In the genomic region with DNA sequence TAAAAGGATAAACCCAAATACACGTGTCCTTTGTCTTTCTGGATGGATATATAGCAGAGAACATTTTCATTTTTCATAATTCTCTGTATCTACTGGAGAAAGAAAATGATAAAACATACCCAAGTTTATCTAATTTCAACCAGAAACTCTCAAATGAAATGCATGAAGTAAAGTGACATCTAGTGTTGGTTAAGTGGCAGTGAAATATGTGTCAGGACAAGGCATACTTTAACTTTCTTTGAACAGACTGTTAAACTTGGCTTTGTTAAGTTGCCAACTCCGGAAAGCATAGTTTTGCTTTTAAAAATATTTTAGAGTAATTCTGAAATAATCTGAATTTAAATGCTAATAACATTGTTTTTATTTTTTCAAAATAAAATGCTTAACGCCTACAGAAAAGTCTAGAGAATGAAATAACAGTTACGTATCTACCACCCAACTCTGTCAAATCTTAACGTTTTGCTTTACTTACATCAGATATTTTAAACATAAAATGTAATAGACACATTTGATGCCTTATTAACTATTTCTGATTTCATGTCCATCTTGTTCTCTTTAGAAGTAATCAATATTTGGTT, we compare ENCODE assay signal across 9 cellular contexts. TPM values are rescaled to one million over a fixed set of nuclear protein-coding genes. Genes with fewer than 3 reads are reported as not detected.
DNase-seq lines count a peak whose midpoint lies in the region; ATAC-seq and TF ChIP-seq lines count a peak whose summit lies in the region.
"Had no signal": no experiment of that assay in that cellular context is flagged by ENCODE, and none has a peak within 500 bp of the region (broad histone marks: within the 10 kb centered on the region; RNA-seq: fewer than 3 reads in every experiment).

No MANE protein-coding gene starts in this region.

- no peak overlapping the region for H2AFZ ChIP-seq in SK-N-SH (ENCODE audit: low read depth)

- H3K4me3 ChIP-seq in SK-N-SH (ENCODE audit: low read depth in 2 of 2, low read length in 1 of 2) (peak overlapping the region in 1 of 2 experiments; percentile 18; a peak in 1 of 4 replicates), gastroesophageal sphincter (no peak overlapping the region)

- no peaks in the 10 kb centered on the region for H3F3A ChIP-seq in SK-N-SH (replicated peaks; ENCODE audit: insufficient read depth)

- H3K36me3 ChIP-seq in SK-N-SH (replicated peaks in 1 of 2; ENCODE audit: control insufficient read depth in 1 of 2, insufficient read depth in 2 of 2, low read length in 1 of 2) (no peaks in the 10 kb centered on the region), gastroesophageal sphincter (no peaks in the 10 kb centered on the region)

- H3K9ac ChIP-seq in SK-N-SH: no peak overlapping the region

- H3K4me1 ChIP-seq in SK-N-SH (ENCODE audit: control insufficient read depth in 1 of 2, insufficient read depth in 2 of 2, low read depth in 1 of 2, low read length in 1 of 2) (no peaks in the 10 kb centered on the region), gastroesophageal sphincter (peaks cover 0 to 12% (median 0%) of the 10 kb centered on the region in 3 donors)

- H3K27me3 ChIP-seq in SK-N-SH (ENCODE audit: insufficient read depth) (peaks cover 12% of the 10 kb centered on the region; the same call in 1 of the 2 replicates), gastroesophageal sphincter (no peaks in the 10 kb centered on the region)

- WGBS in SK-N-SH (ENCODE audit: low lambda C conversion rate): 32% methylated on average over 5 of the region's 5 CpGs
- WGBS in gastroesophageal sphincter (ENCODE audit: low coverage in 1 of 2), 2 donors: 37 to 44% methylated on average over 5 of the region's 5 CpGs

- no peaks in the 10 kb centered on the region for H3K9me3 ChIP-seq in SK-N-SH
- H3K9me3 ChIP-seq in gastroesophageal sphincter: no peaks in the 10 kb centered on the region

- H4K20me1 ChIP-seq in SK-N-SH (ENCODE audit: insufficient read depth): no peaks in the 10 kb centered on the region

- ATAC-seq in gastroesophageal sphincter (peak; percentile 46), GM19467 (IDR thresholded peaks at IDR 0.05; ENCODE audit: unreplicated experiment) (no peak), HG02588 (IDR thresholded peaks at IDR 0.05; ENCODE audit: unreplicated experiment) (no peak)

- TF ChIP-seq POLR2A in gastroesophageal sphincter (IDR thresholded peaks at IDR 0.05): no peak

- POLR2A ChIA-PET in SK-N-SH (lab: Yijun Ruan, JAX): no interaction called here

- H3K9me2 ChIP-seq in SK-N-SH: no peaks in the 10 kb centered on the region

- peak; percentile 33 for DNase-seq in D341Med (ENCODE audit: low spot score)
- DNase-seq in SK-N-SH: peak; percentile 40
- DNase-seq in superior temporal gyrus (ENCODE audit: extremely low spot score): peak; percentile 79
- no peak for DNase-seq in activated CD4-positive, alpha-beta T cell treated with anti-CD3 and anti-CD28 coated beads, Interleukin-2, amount 50 U/mL, for 48 hours

- H3K79me2 ChIP-seq in SK-N-SH (ENCODE audit: insufficient read depth): no peaks in the 10 kb centered on the region

- H3K27ac ChIP-seq in SK-N-SH (ENCODE audit: low read depth in 2 of 2, low read length in 1 of 2): no peak overlapping the region
- no peak overlapping the region for H3K27ac ChIP-seq in gastroesophageal sphincter
- H3K27ac ChIP-seq: epithelial cell of prostate had no signal

- TF ChIP-seq RAD21 in SK-N-SH (IDR thresholded peaks at IDR 0.05; ENCODE audit: low read length): peak; percentile 86

- no peak overlapping the region for H3K4me2 ChIP-seq in SK-N-SH

- CTCF ChIA-PET in SK-N-SH (lab: Yijun Ruan, JAX): interaction anchor here (0.7 to 1.6 kb wide), 13 partner anchors 18 to 234 kb away, joined by 3 to 8 read pairs (median 4); no protein-coding TSS in a partner anchor

- peak; percentile 89 for TF ChIP-seq CTCF in LNCAP (IDR thresholded peaks at IDR 0.05)
- peak; percentile 82 for TF ChIP-seq CTCF in SK-N-SH (IDR thresholded peaks at IDR 0.05)
- TF ChIP-seq CTCF in gastroesophageal sphincter (IDR thresholded peaks at IDR 0.05): peak; percentile 53 to 80 (median 80)

- TF ChIP-seq EP300 in SK-N-SH (IDR thresholded peaks at IDR 0.05; ENCODE audit: borderline replicate concordance in 1 of 2, low read depth in 1 of 2, low read length in 1 of 2): no peak
- TF ChIP-seq EP300 in gastroesophageal sphincter (IDR thresholded peaks at IDR 0.05): no peak

TF ChIP-seq in SK-N-SH, 30 proteins besides CTCF, POLR2A, EP300 and RAD21:
- TF ChIP-seq SMC3 (IDR thresholded peaks at IDR 0.05; ENCODE audit: low read depth, low read length) (peak; percentile 82), YY1 (IDR thresholded peaks at IDR 0.05; ENCODE audit: low read depth) (no peak), FOSL2 (IDR thresholded peaks at IDR 0.05; ENCODE audit: borderline replicate concordance, low read depth) (no peak), GATA2 (CRISPR knock-in tag; IDR thresholded peaks at IDR 0.05) (no peak)
- TF ChIP-seq, protein P1, sequence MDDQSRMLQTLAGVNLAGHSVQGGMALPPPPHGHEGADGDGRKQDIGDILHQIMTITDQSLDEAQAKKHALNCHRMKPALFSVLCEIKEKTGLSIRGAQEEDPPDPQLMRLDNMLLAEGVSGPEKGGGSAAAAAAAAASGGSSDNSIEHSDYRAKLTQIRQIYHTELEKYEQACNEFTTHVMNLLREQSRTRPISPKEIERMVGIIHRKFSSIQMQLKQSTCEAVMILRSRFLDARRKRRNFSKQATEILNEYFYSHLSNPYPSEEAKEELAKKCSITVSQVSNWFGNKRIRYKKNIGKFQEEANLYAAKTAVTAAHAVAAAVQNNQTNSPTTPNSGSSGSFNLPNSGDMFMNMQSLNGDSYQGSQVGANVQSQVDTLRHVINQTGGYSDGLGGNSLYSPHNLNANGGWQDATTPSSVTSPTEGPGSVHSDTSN (IDR thresholded peaks at IDR 0.05): no peak
- TF ChIP-seq, protein P2, sequence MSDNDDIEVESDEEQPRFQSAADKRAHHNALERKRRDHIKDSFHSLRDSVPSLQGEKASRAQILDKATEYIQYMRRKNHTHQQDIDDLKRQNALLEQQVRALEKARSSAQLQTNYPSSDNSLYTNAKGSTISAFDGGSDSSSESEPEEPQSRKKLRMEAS (IDR thresholded peaks at IDR 0.05; ENCODE audit: low read depth): no peak
- TF ChIP-seq, protein P3, sequence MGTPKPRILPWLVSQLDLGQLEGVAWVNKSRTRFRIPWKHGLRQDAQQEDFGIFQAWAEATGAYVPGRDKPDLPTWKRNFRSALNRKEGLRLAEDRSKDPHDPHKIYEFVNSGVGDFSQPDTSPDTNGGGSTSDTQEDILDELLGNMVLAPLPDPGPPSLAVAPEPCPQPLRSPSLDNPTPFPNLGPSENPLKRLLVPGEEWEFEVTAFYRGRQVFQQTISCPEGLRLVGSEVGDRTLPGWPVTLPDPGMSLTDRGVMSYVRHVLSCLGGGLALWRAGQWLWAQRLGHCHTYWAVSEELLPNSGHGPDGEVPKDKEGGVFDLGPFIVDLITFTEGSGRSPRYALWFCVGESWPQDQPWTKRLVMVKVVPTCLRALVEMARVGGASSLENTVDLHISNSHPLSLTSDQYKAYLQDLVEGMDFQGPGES (IDR thresholded peaks at IDR 0.05; ENCODE audit: low read depth, low read length): no peak

RNA-seq across cellular contexts. Expression of a gene that starts 25.2 kb away (rescaled TPM):
- 0.08 and 0.11 TPM in 2 replicates for polyA plus RNA-seq in SK-N-SH (2012; rRNA removed)
- polyA plus RNA-seq in SK-N-SH (2012; cell fraction: cytosol; rRNA removed): 0.03 and 0.12 TPM in 2 replicates
- polyA plus RNA-seq in SK-N-SH (2012; cell fraction: nucleus; rRNA removed): 0.04 and 0.13 TPM in 2 replicates
- 100 to 1,000 TPM in 1 of 4 donors, 10 to 100 TPM in 3; 33.5 to 103 (median 51.5) TPM for total RNA-seq in gastroesophageal sphincter

RNA-seq across cellular contexts. Expression of a gene that starts 43.0 kb away (rescaled TPM):
- 12.8 and 62.5 TPM in 2 replicates for polyA plus RNA-seq in SK-N-SH (2012; rRNA removed)
- 55.8 and 91.2 TPM in 2 replicates for polyA plus RNA-seq in SK-N-SH (2012; cell fraction: cytosol; rRNA removed)
- 12.6 and 15.8 TPM in 2 replicates for polyA plus RNA-seq in SK-N-SH (2012; cell fraction: nucleus; rRNA removed)
- total RNA-seq in gastroesophageal sphincter: 1 to 10 TPM; 4.3 to 7.1 (median 4.6) TPM

Comparison
In these comparisons a context has a peak if more than half of its experiments do, and no peak if none do; other contexts are left out.
1. DNase-seq: peak in D341Med (single experiment), SK-N-SH (single experiment) and superior temporal gyrus (single experiment); none in activated CD4-positive, alpha-beta T cell treated with anti-CD3 and anti-CD28 coated beads, Interleukin-2, amount 50 U/mL, for 48 hours (0 of 2).
2. Peak in every context shown above with its lines, with median percentiles within 50 percentile points of each other: CTCF ChIP-seq.